ENCODE assay signal across 17 cellular contexts in the genomic region with DNA sequence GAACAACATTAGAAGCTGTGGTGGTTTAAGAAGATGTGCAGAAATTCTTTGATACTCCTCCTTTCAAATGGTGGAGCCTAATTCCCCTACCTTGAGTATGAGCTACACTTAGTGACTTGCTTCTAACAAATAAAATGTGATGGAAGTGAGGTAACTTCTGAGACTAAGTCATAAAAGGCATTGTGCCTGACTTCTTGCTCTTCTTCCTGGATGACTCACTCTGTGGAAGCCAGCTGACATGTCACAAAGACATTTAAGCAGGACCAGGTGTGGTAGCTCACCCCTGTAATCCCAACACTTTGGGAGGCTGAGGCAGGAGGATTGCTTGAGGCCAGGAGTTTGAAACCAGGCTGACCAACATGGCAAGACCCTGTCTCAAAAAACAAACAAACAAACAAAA. TPM values are rescaled to one million over a fixed set of nuclear protein-coding genes. Genes with fewer than 3 reads are reported as not detected.
DNase-seq lines count a peak whose midpoint lies in the region; ATAC-seq and TF ChIP-seq lines count a peak whose summit lies in the region.
"Had no signal": no experiment of that assay in that cellular context is flagged by ENCODE, and none has a peak within 500 bp of the region (broad histone marks: within the 10 kb centered on the region; RNA-seq: fewer than 3 reads in every experiment).

No MANE protein-coding gene starts in this region.

- no TSS peak for BruUV-seq in IMR-90 (replicated peaks; lab: Mats Ljungman, UMichigan)

- H4K8ac ChIP-seq in IMR-90 (ENCODE audit: low read depth in 2 of 2, low read length in 2 of 2), result no peak overlapping the region

- dilution Hi-C loops in IMR-90 (cut with HindIII; ENCODE audit: low sequenced_read_pairs, unreplicated experiment), result no loop called here

- DNase-seq in activated CD8-positive, alpha-beta T cell treated with anti-CD3 and anti-CD28 coated beads for 36 hours, result peak; percentile 13
- DNase-seq in activated CD8-positive, alpha-beta T cell treated with anti-CD3 and anti-CD28 coated beads, Interleukin-2, amount 10 ng/mL, durations not matched to agents 7 days and 5 days, result no peak
- DNase-seq in IMR-90 (peak; percentile 50), dermis blood vessel endothelial cell (peak; percentile 38), DMS 273 (lab: John Stamatoyannopoulos, UW; ENCODE audit: unreplicated experiment) (no peak), NCI-H2227 (lab: John Stamatoyannopoulos, UW; ENCODE audit: unreplicated experiment) (no peak)
- DNase-seq: ACHN; activated CD4-positive, alpha-beta T cell treated with anti-CD3 and anti-CD28 coated beads, Interleukin-2, amount 10 ng/mL, durations not matched to agents 7 days and 5 days; erythroblast; GF-D8; NCI-H1436 treated with DMSO at 0.1 percent for 48 hours; transverse colon had no signal

- H3K14ac ChIP-seq in IMR-90 (replicated peaks; ENCODE audit: low read depth, low read length), result no peak overlapping the region

- POLR2A ChIA-PET in activated CD8-positive, alpha-beta T cell treated with anti-CD3 and anti-CD28 coated beads for 36 hours (lab: Charles Lee), result interaction anchor here (1.2 kb wide), 1 partner anchor 16 kb away, joined by 6 read pairs; a partner anchor contains a TSS
- POLR2A ChIA-PET in activated CD8-positive, alpha-beta T cell treated with anti-CD3 and anti-CD28 coated beads, Interleukin-2, amount 10 ng/mL, durations not matched to agents 7 days and 5 days (lab: Charles Lee), result no interaction called here
- POLR2A ChIA-PET in IMR-90 (lab: Charles Lee; ENCODE audit: unreplicated experiment), result interaction anchor here (0.6 kb wide), 1 partner anchor 37 kb away, joined by 3 read pairs; a partner anchor contains a TSS

- H2AFZ ChIP-seq in IMR-90 (replicated peaks; ENCODE audit: low read length, poor library complexity) (no peak overlapping the region), parathyroid adenoma (peak overlapping the region; percentile 70)

- H3K9me3 ChIP-seq in IMR-90 (ENCODE audit: control insufficient read depth, insufficient read depth, low read length) (peaks cover 4% of the 10 kb centered on the region; the same call in 1 of the 2 replicates), parathyroid adenoma (ENCODE audit: control insufficient read depth, low read length) (no peaks in the 10 kb centered on the region)

- H2BK20ac ChIP-seq in IMR-90 (ENCODE audit: low read depth, low read length), result no peak overlapping the region

- H3K9me3 Mint-ChIP-seq in activated CD8-positive, alpha-beta T cell treated with anti-CD3 and anti-CD28 coated beads for 36 hours, result peaks cover 14% of the 10 kb centered on the region
- no peaks in the 10 kb centered on the region for H3K9me3 Mint-ChIP-seq in activated CD8-positive, alpha-beta T cell treated with anti-CD3 and anti-CD28 coated beads, Interleukin-2, amount 10 ng/mL, durations not matched to agents 7 days and 5 days (ENCODE audit: insufficient read depth)

- TF ChIP-seq POLR2A in IMR-90 (IDR thresholded peaks at IDR 0.05; ENCODE audit: low read depth, low read length), result no peak

- peaks cover 17% of the 10 kb centered on the region for H3K27me3 ChIP-seq in IMR-90 (ENCODE audit: control insufficient read depth, insufficient read depth, low read length)
- no peaks in the 10 kb centered on the region for H3K27me3 ChIP-seq in parathyroid adenoma (ENCODE audit: control insufficient read depth, insufficient read depth, low read length)
- H3K27me3 ChIP-seq: transverse colon had no signal

- no peak overlapping the region for H2AK9ac ChIP-seq in IMR-90 (replicated peaks; ENCODE audit: low read depth, low read length, poor library complexity)

- ATAC-seq in activated CD8-positive, alpha-beta T cell treated with anti-CD3 and anti-CD28 coated beads for 36 hours, result peak; percentile 58
- no peak for ATAC-seq in activated CD8-positive, alpha-beta T cell treated with anti-CD3 and anti-CD28 coated beads, Interleukin-2, amount 10 ng/mL, durations not matched to agents 7 days and 5 days
- ATAC-seq in IMR-90 (ENCODE audit: low read depth) (no peak), HG02642 (IDR thresholded peaks at IDR 0.05; ENCODE audit: poor library complexity, unreplicated experiment) (no peak)

- H3K36me3 ChIP-seq in IMR-90 (ENCODE audit: control insufficient read depth, insufficient read depth, low read length), result no peaks in the 10 kb centered on the region
- no peaks in the 10 kb centered on the region for H3K36me3 ChIP-seq in parathyroid adenoma (ENCODE audit: control insufficient read depth, insufficient read depth, low read length)
- H3K36me3 ChIP-seq: transverse colon had no signal

- peaks cover 5% of the 10 kb centered on the region for H3K4me1 ChIP-seq in IMR-90 (ENCODE audit: control insufficient read depth, insufficient read depth, low read length)
- peaks cover 31% of the 10 kb centered on the region for H3K4me1 ChIP-seq in parathyroid adenoma

- H3K4me3 ChIP-seq in IMR-90 (ENCODE audit: insufficient read depth, low read depth, low read length), result no peak overlapping the region
- no peak overlapping the region for H3K4me3 ChIP-seq in parathyroid adenoma (ENCODE audit: low read depth, low read length)
- H3K4me3 ChIP-seq: transverse colon had no signal

- H3K79me1 ChIP-seq in IMR-90 (ENCODE audit: low read depth in 1 of 2, low read length in 2 of 2), result no peaks in the 10 kb centered on the region

- no peak for TF ChIP-seq CTCF in activated CD8-positive, alpha-beta T cell treated with anti-CD3 and anti-CD28 coated beads for 36 hours (IDR thresholded peaks at IDR 0.05)
- no peak for TF ChIP-seq CTCF in IMR-90 (conservative IDR thresholded peaks at IDR 0.05; ENCODE audit: low read depth, low read length)
- TF ChIP-seq CTCF in parathyroid adenoma (IDR thresholded peaks at IDR 0.05), result no peak

- no peak for TF ChIP-seq RAD21 in IMR-90 (IDR thresholded peaks at IDR 0.05; ENCODE audit: low read length)

- H3K4me2 ChIP-seq in IMR-90 (ENCODE audit: low read depth, low read length), result no peak overlapping the region
- H3K4me2 ChIP-seq in parathyroid adenoma (ENCODE audit: low read length), result no peak overlapping the region

- intact Hi-C loops in activated CD8-positive, alpha-beta T cell treated with anti-CD3 and anti-CD28 coated beads for 36 hours (cut with micrococcal nuclease), result no loop called here
- intact Hi-C loops in IMR-90 (cut with micrococcal nuclease), result no loop called here

- H2BK15ac ChIP-seq in IMR-90 (ENCODE audit: low read depth, low read length), result no peak overlapping the region

- H3K23ac ChIP-seq in IMR-90 (ENCODE audit: low read depth, low read length), result no peak overlapping the region

- no peak overlapping the region for H3K27ac Mint-ChIP-seq in activated CD8-positive, alpha-beta T cell treated with anti-CD3 and anti-CD28 coated beads for 36 hours
- no peak overlapping the region for H3K27ac Mint-ChIP-seq in activated CD8-positive, alpha-beta T cell treated with anti-CD3 and anti-CD28 coated beads, Interleukin-2, amount 10 ng/mL, durations not matched to agents 7 days and 5 days
- H3K27ac Mint-ChIP-seq: activated CD4-positive, alpha-beta T cell treated with anti-CD3 and anti-CD28 coated beads, Interleukin-2, amount 10 ng/mL, durations not matched to agents 7 days and 5 days had no signal

- H2BK120ac ChIP-seq in IMR-90 (ENCODE audit: low read depth, low read length), result no peak overlapping the region

- no peaks in the 10 kb centered on the region for H3K27me3 Mint-ChIP-seq in activated CD8-positive, alpha-beta T cell treated with anti-CD3 and anti-CD28 coated beads for 36 hours
- no peaks in the 10 kb centered on the region for H3K27me3 Mint-ChIP-seq in activated CD8-positive, alpha-beta T cell treated with anti-CD3 and anti-CD28 coated beads, Interleukin-2, amount 10 ng/mL, durations not matched to agents 7 days and 5 days (ENCODE audit: low read depth)

- no peaks in the 10 kb centered on the region for H3K4me1 Mint-ChIP-seq in activated CD8-positive, alpha-beta T cell treated with anti-CD3 and anti-CD28 coated beads for 36 hours (ENCODE audit: low read depth)
- H3K4me1 Mint-ChIP-seq in activated CD8-positive, alpha-beta T cell treated with anti-CD3 and anti-CD28 coated beads, Interleukin-2, amount 10 ng/mL, durations not matched to agents 7 days and 5 days (ENCODE audit: low read depth), result peaks cover 9% of the 10 kb centered on the region

- in situ Hi-C loops in IMR-90 (cut with MboI; ENCODE audit: low sequenced_read_pairs), result no loop called here

- H3K27ac ChIP-seq in IMR-90 (ENCODE audit: insufficient read depth, low read length) (no peak overlapping the region), parathyroid adenoma (no peak overlapping the region)
- H3K27ac ChIP-seq: transverse colon had no signal

- H4K20me1 ChIP-seq in IMR-90 (ENCODE audit: insufficient read depth, low read length), result no peaks in the 10 kb centered on the region

- H2BK5ac ChIP-seq in IMR-90 (ENCODE audit: low read depth, low read length, poor library complexity, severe bottlenecking), result no peak overlapping the region

- no peak overlapping the region for H3K4ac ChIP-seq in IMR-90 (ENCODE audit: low read depth, low read length)

- no peak overlapping the region for H2AK5ac ChIP-seq in IMR-90 (ENCODE audit: low read depth, low read length)

- CTCF ChIA-PET in activated CD8-positive, alpha-beta T cell treated with anti-CD3 and anti-CD28 coated beads for 36 hours (lab: Charles Lee), result interaction anchor here (1.2 to 1.3 kb wide), 2 partner anchors 30 to 36 kb away, joined by 3 to 4 read pairs; no protein-coding TSS in a partner anchor
- CTCF ChIA-PET in activated CD8-positive, alpha-beta T cell treated with anti-CD3 and anti-CD28 coated beads, Interleukin-2, amount 10 ng/mL, durations not matched to agents 7 days and 5 days (lab: Charles Lee), result interaction anchor here (0.8 to 1.2 kb wide), 2 partner anchors 60 to 61 kb away, joined by 3 read pairs; no protein-coding TSS in a partner anchor
- CTCF ChIA-PET in IMR-90 (lab: Yijun Ruan, JAX), result interaction anchor here (1.5 kb wide), 1 partner anchor 37 kb away, joined by 9 read pairs; a partner anchor contains a TSS

- H3K79me2 ChIP-seq in parathyroid adenoma, result no peaks in the 10 kb centered on the region

- H3K36me3 Mint-ChIP-seq in activated CD8-positive, alpha-beta T cell treated with anti-CD3 and anti-CD28 coated beads for 36 hours (ENCODE audit: low read depth), result no peaks in the 10 kb centered on the region
- no peaks in the 10 kb centered on the region for H3K36me3 Mint-ChIP-seq in activated CD8-positive, alpha-beta T cell treated with anti-CD3 and anti-CD28 coated beads, Interleukin-2, amount 10 ng/mL, durations not matched to agents 7 days and 5 days (ENCODE audit: low read depth)

- no peak overlapping the region for H3K18ac ChIP-seq in IMR-90 (ENCODE audit: low read depth, low read length)

- H3K9me1 ChIP-seq in IMR-90 (ENCODE audit: insufficient read depth, low read length), result 0 out of 2 replicates have a peak, but pooled peaks cover 5% of the 10 kb centered on the region

- no peak overlapping the region for H4K5ac ChIP-seq in IMR-90 (ENCODE audit: low read depth, low read length)

- H3K9ac ChIP-seq in IMR-90 (ENCODE audit: low read depth, low read length) (no peak overlapping the region), parathyroid adenoma (no peak overlapping the region)

- H4K91ac ChIP-seq in IMR-90 (ENCODE audit: insufficient read depth, low read depth, low read length), result no peak overlapping the region

- no peak overlapping the region for H3K4me3 Mint-ChIP-seq in activated CD8-positive, alpha-beta T cell treated with anti-CD3 and anti-CD28 coated beads for 36 hours
- H3K4me3 Mint-ChIP-seq in activated CD8-positive, alpha-beta T cell treated with anti-CD3 and anti-CD28 coated beads, Interleukin-2, amount 10 ng/mL, durations not matched to agents 7 days and 5 days, result no peak overlapping the region
- H3K4me3 Mint-ChIP-seq: activated CD4-positive, alpha-beta T cell treated with anti-CD3 and anti-CD28 coated beads, Interleukin-2, amount 10 ng/mL, durations not matched to agents 7 days and 5 days had no signal

- no peak overlapping the region; the same call in 1 of the 2 replicates for H3K56ac ChIP-seq in IMR-90 (ENCODE audit: extremely low read depth, insufficient read depth, low read length)

RNA-seq across cellular contexts. Expression of a gene that starts 3.9 kb away (rescaled TPM):
- not detected for total RNA-seq in activated CD8-positive, alpha-beta T cell treated with anti-CD3 and anti-CD28 coated beads for 36 hours
- total RNA-seq in activated CD8-positive, alpha-beta T cell treated with anti-CD3 and anti-CD28 coated beads, Interleukin-2, amount 10 ng/mL, durations not matched to agents 7 days and 5 days, result not detected
- total RNA-seq in IMR-90 (2012; rRNA removed) (under 0.01 TPM in 1 of 2 replicates, not detected in the other), dermis blood vessel endothelial cell (not detected in 2 replicates)
- 0.07 and 0.12 TPM in 2 replicates for polyA plus RNA-seq in IMR-90 (2012; rRNA removed)
- 0.04 TPM in 1 of 2 replicates, not detected in the other for polyA plus RNA-seq in IMR-90 (2012; cell fraction: cytosol; rRNA removed)
- polyA plus RNA-seq in IMR-90 (2012; cell fraction: nucleus; rRNA removed; ENCODE audit: low replicate concordance), result 0.09 and 0.11 TPM in 2 replicates
- total RNA-seq: activated CD4-positive, alpha-beta T cell treated with anti-CD3 and anti-CD28 coated beads, Interleukin-2, amount 10 ng/mL, durations not matched to agents 7 days and 5 days; NCI-H460; omental fat pad; skeletal muscle tissue; transverse colon had no signal

RNA-seq across cellular contexts. Expression of a gene that starts 15.8 kb away (rescaled TPM):
- 10 to 100 TPM; 14.3 to 14.6 TPM for total RNA-seq in activated CD8-positive, alpha-beta T cell treated with anti-CD3 and anti-CD28 coated beads for 36 hours
- 10 to 100 TPM; 17.7 to 18.1 TPM for total RNA-seq in activated CD8-positive, alpha-beta T cell treated with anti-CD3 and anti-CD28 coated beads, Interleukin-2, amount 10 ng/mL, durations not matched to agents 7 days and 5 days
- total RNA-seq in IMR-90 (2012; rRNA removed), result 30.3 and 34.2 TPM in 2 replicates
- 33.6 and 38.7 TPM in 2 replicates for polyA plus RNA-seq in IMR-90 (2012; rRNA removed)
- 19.1 and 21.5 TPM in 2 replicates for polyA plus RNA-seq in IMR-90 (2012; cell fraction: cytosol; rRNA removed)
- polyA plus RNA-seq in IMR-90 (2012; cell fraction: nucleus; rRNA removed; ENCODE audit: low replicate concordance), result 16.0 and 45.2 TPM in 2 replicates
- total RNA-seq in dermis blood vessel endothelial cell, result 30.3 and 34.3 TPM in 2 replicates

RNA-seq across cellular contexts. Expression of a gene that starts 21.5 kb away (rescaled TPM):
- under 1 TPM; 0.09 to 0.29 TPM for total RNA-seq in activated CD8-positive, alpha-beta T cell treated with anti-CD3 and anti-CD28 coated beads for 36 hours
- total RNA-seq in activated CD8-positive, alpha-beta T cell treated with anti-CD3 and anti-CD28 coated beads, Interleukin-2, amount 10 ng/mL, durations not matched to agents 7 days and 5 days, result not detected
- total RNA-seq in IMR-90 (2012; rRNA removed) (0.28 and 0.36 TPM in 2 replicates), dermis blood vessel endothelial cell (0.33 TPM in 1 of 2 replicates, not detected in the other)
- 2.0 and 2.2 TPM in 2 replicates for polyA plus RNA-seq in IMR-90 (2012; rRNA removed)
- polyA plus RNA-seq in IMR-90 (2012; cell fraction: cytosol; rRNA removed), result 0.41 and 2.1 TPM in 2 replicates
- 9.6 and 20.2 TPM in 2 replicates for polyA plus RNA-seq in IMR-90 (2012; cell fraction: nucleus; rRNA removed; ENCODE audit: low replicate concordance)
- total RNA-seq: activated CD4-positive, alpha-beta T cell treated with anti-CD3 and anti-CD28 coated beads, Interleukin-2, amount 10 ng/mL, durations not matched to agents 7 days and 5 days; skeletal muscle tissue had no signal

RNA-seq across cellular contexts. Expression of a gene that starts 36.9 kb away (rescaled TPM):
- total RNA-seq in activated CD8-positive, alpha-beta T cell treated with anti-CD3 and anti-CD28 coated beads for 36 hours, result 1 to 10 TPM; 3.6 to 5.8 TPM
- under 1 TPM; 0.76 to 0.87 TPM for total RNA-seq in activated CD8-positive, alpha-beta T cell treated with anti-CD3 and anti-CD28 coated beads, Interleukin-2, amount 10 ng/mL, durations not matched to agents 7 days and 5 days
- total RNA-seq in IMR-90 (2012; rRNA removed) (36.1 and 46.2 TPM in 2 replicates), dermis blood vessel endothelial cell (18.7 and 33.7 TPM in 2 replicates)
- 270 and 369 TPM in 2 replicates for polyA plus RNA-seq in IMR-90 (2012; rRNA removed)
- 662 and 853 TPM in 2 replicates for polyA plus RNA-seq in IMR-90 (2012; cell fraction: cytosol; rRNA removed)
- polyA plus RNA-seq in IMR-90 (2012; cell fraction: nucleus; rRNA removed; ENCODE audit: low replicate concordance), result 256 and 316 TPM in 2 replicates

Comparison
In these comparisons a context has a peak if more than half of its experiments do, and no peak if none do; other contexts are left out.
1. DNase-seq: peak in activated CD8-positive, alpha-beta T cell treated with anti-CD3 and anti-CD28 coated beads for 36 hours (single experiment), IMR-90 (single experiment) and dermis blood vessel endothelial cell (single experiment); none in activated CD8-positive, alpha-beta T cell treated with anti-CD3 and anti-CD28 coated beads, Interleukin-2, amount 10 ng/mL, durations not matched to agents 7 days and 5 days (single experiment), DMS 273 (single experiment) and NCI-H2227 (single experiment).